ENCODE assay signal across 7 cellular contexts in the genomic region with DNA sequence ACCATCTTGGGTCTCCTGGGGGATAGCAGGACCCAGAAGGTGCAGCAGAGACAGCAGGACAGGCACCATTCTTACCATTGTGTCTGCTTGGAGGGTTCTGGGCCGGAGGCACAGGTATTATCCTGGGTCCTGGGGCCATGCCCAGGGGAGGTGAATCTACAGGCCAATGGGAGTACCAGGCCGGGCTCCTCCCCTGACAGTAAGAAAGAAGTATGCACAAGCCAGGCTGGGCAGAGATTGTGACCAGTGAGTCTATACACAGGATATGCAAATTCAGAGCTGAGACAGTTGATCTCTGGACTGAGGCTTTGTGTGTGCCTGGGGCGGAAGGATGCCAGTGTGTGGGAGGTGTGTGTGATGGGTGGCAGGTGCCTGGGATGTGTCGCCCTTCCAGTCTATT. TPM values are rescaled to one million over a fixed set of nuclear protein-coding genes. Genes with fewer than 3 reads are reported as not detected.
DNase-seq lines count a peak whose midpoint lies in the region; ATAC-seq, FAIRE-seq and TF ChIP-seq lines count a peak whose summit lies in the region.
"Not testable (repeated sequence)": the region's sequence is repeated elsewhere in the genome, so short reads cannot be mapped to it uniquely, and the experiment has no call there.

No MANE protein-coding gene starts in this region.

- H3K9me3 Mint-ChIP-seq in activated naive CD4-positive, alpha-beta T cell treated with anti-CD3 and anti-CD28 coated beads, Interleukin-2, amount 50 U/mL, for 72 hours, result not testable (repeated sequence)

- H3K27me3 ChIP-seq in PC-3 (ENCODE audit: low read length) (peaks cover 12% of the 10 kb centered on the region; the same call in 1 of the 2 replicates), HepG2 (ENCODE audit: control insufficient read depth in 1 of 2, insufficient read depth in 2 of 2, low read length in 2 of 2) (peaks cover 0 to 34% of the 10 kb centered on the region in 2 experiments; a peak in 2 of 5 replicates)

- H3F3A ChIP-seq in PC-3 (ENCODE audit: low read length, unreplicated experiment), result not testable (repeated sequence)

- H3K27ac ChIP-seq in PC-3 (ENCODE audit: low read length); HepG2 (ENCODE audit: extremely low read length, insufficient read depth, low read length): not testable (repeated sequence)

- not testable (repeated sequence) for H3K4me1 ChIP-seq in PC-3 (ENCODE audit: insufficient read depth, low read length)
- H3K4me1 ChIP-seq in HepG2 (ENCODE audit: insufficient read depth, low read length), result peaks cover 17% of the 10 kb centered on the region

- CTCF ChIA-PET in PC-3 (lab: Charles Lee), result interaction anchor here (0.5 to 1.3 kb wide), 3 partner anchors 26 to 104 kb away, joined by 4 read pairs; no protein-coding TSS in a partner anchor
- CTCF ChIA-PET in HepG2 (lab: Yijun Ruan, JAX; ENCODE audit: low intra/inter-chr PET ratio, low total read pairs), result not testable (repeated sequence)

- H3K4me2 ChIP-seq in PC-3 (ENCODE audit: low read length), result not testable (repeated sequence)
- H3K4me2 ChIP-seq in HepG2 (ENCODE audit: low read depth, low read length), result peak overlapping the region; percentile 71

- H3K79me2 ChIP-seq in PC-3 (ENCODE audit: low read length); HepG2 (ENCODE audit: insufficient read depth, low read length): not testable (repeated sequence)

- TF ChIP-seq RAD21 in HepG2 (CRISPR knock-in tag; IDR thresholded peaks at IDR 0.05), result not testable (repeated sequence)

- ATAC-seq in GM18517 (IDR thresholded peaks at IDR 0.05; ENCODE audit: unreplicated experiment) (peak; percentile 94), GM19438 (IDR thresholded peaks at IDR 0.05; ENCODE audit: low read depth, unreplicated experiment) (peak; percentile 54), HG02885 (IDR thresholded peaks at IDR 0.05; ENCODE audit: poor library complexity, unreplicated experiment) (peak; percentile 87), HG03469 (IDR thresholded peaks at IDR 0.05; ENCODE audit: unreplicated experiment) (peak; percentile 91), PC-3 (peak; percentile 44), HepG2 (peak; percentile 96)
- ATAC-seq in activated naive CD4-positive, alpha-beta T cell treated with anti-CD3 and anti-CD28 coated beads, Interleukin-2, amount 50 U/mL, for 72 hours, result peak; percentile 70 to 86

- not testable (repeated sequence) for H3K9me2 ChIP-seq in PC-3 (replicated peaks; ENCODE audit: low read length)

- TF ChIP-seq POLR2A in HepG2 (IDR thresholded peaks at IDR 0.05; ENCODE audit: insufficient read depth in 1 of 2, low read depth in 2 of 2, low read length in 2 of 2), result not testable (repeated sequence)

- H2AFZ ChIP-seq in PC-3 (ENCODE audit: low read length); HepG2 (ENCODE audit: low read length): not testable (repeated sequence)

- H3K27ac Mint-ChIP-seq in activated naive CD4-positive, alpha-beta T cell treated with anti-CD3 and anti-CD28 coated beads, Interleukin-2, amount 50 U/mL, for 72 hours, result not testable (repeated sequence)

- BruUV-seq in PC-3 (replicated peaks; lab: Mats Ljungman, UMichigan); HepG2 (replicated peaks; lab: Mats Ljungman, UMichigan): not testable (repeated sequence)

- DNase-seq in PC-3; activated naive CD4-positive, alpha-beta T cell treated with anti-CD3 and anti-CD28 coated beads, Interleukin-2, amount 50 U/mL, for 72 hours (ENCODE audit: low spot score in 2 of 2): not testable (repeated sequence)
- peak; percentile 80 for DNase-seq in HepG2 (ENCODE audit: low spot score)

- H3K9me3 ChIP-seq in PC-3 (ENCODE audit: low read length); HepG2 (ENCODE audit: low read length): not testable (repeated sequence)

- TF ChIP-seq CTCF in PC-3 (conservative IDR thresholded peaks at IDR 0.05; ENCODE audit: low read depth, low read length); HepG2 (CRISPR knock-in tag; IDR thresholded peaks at IDR 0.05): not testable (repeated sequence)

- not testable (repeated sequence) for TF ChIP-seq EP300 in HepG2 (IDR thresholded peaks at IDR 0.05; ENCODE audit: low read depth in 2 of 2, low read length in 2 of 2); HepG2 (CRISPR knock-in tag; IDR thresholded peaks at IDR 0.05; ENCODE audit: borderline replicate concordance)

- not testable (repeated sequence) for H3K4me3 ChIP-seq in PC-3 (ENCODE audit: low read length)
- peak overlapping the region in 2 of 3 experiments; percentile 37 to 46; a peak in 3 of 6 replicates for H3K4me3 ChIP-seq in HepG2 (replicated peaks in 1 of 3; ENCODE audit: insufficient read depth in 1 of 3, low read depth in 2 of 3, low read length in 3 of 3)

- POLR2A ChIA-PET in PC-3 (lab: Charles Lee; ENCODE audit: unreplicated experiment), result not testable (repeated sequence)
- POLR2A ChIA-PET in HepG2 (lab: Yijun Ruan, JAX), result interaction anchor here (0.7 to 2.1 kb wide), 5 partner anchors 18 to 1309 kb away, joined by 3 to 16 read pairs (median 4); a partner anchor contains a TSS

- H3K36me3 ChIP-seq in PC-3 (ENCODE audit: low read depth, low read length); HepG2 (replicated peaks in 1 of 2; ENCODE audit: control insufficient read depth in 1 of 2, insufficient read depth in 2 of 2, low read length in 2 of 2): not testable (repeated sequence)

- intact Hi-C loops in PC-3 (cut with micrococcal nuclease); HepG2 (cut with micrococcal nuclease; ENCODE audit: unreplicated experiment): not testable (repeated sequence)

- FAIRE-seq in HepG2 (lab: Jason Lieb, UNC), result peak; percentile 88

- not testable (repeated sequence) for H4K20me1 ChIP-seq in PC-3 (ENCODE audit: low read length); HepG2 (ENCODE audit: insufficient read depth, low read length)

- H3K9ac ChIP-seq in PC-3 (ENCODE audit: low read length); HepG2 (ENCODE audit: insufficient read depth, low read depth, low read length): not testable (repeated sequence)

- not testable (repeated sequence) for H3K36me3 Mint-ChIP-seq in activated naive CD4-positive, alpha-beta T cell treated with anti-CD3 and anti-CD28 coated beads, Interleukin-2, amount 50 U/mL, for 72 hours

- in situ Hi-C loops in HepG2 (cut with HindIII; ENCODE audit: extremely low pct_ligation_motif_present, low pct_unique_long_range_greater_than_20kb), result loop anchor here (5.0 to 25.0 kb wide), 3 partner anchors 147 to 1307 kb away; a partner anchor contains a TSS

- 0% methylated on average over 3 of the region's 4 CpGs for WGBS in HepG2 (ENCODE audit: low lambda C conversion rate)

RNA-seq across cellular contexts. Expression of a gene that starts 31.9 kb away (rescaled TPM):
- 27.1 and 32.8 TPM in 2 replicates for total RNA-seq in PC-3 (2014; rRNA removed)
- total RNA-seq in activated naive CD4-positive, alpha-beta T cell treated with anti-CD3 and anti-CD28 coated beads, Interleukin-2, amount 50 U/mL, for 72 hours, result 1 to 10 TPM; 2.9 to 6.2 TPM
- 14.5 and 16.5 TPM in 2 replicates for total RNA-seq in HepG2 (2016; rRNA removed; fragmentation: Illumina TruSeq; extraction: Trizol)
- total RNA-seq in HepG2 (2016; cell fraction: cytosol; rRNA removed; fragmentation: Illumina TruSeq; extraction: Trizol; ENCODE audit: low read depth), result 23.5 and 27.8 TPM in 2 replicates
- total RNA-seq in HepG2 (2016; cell fraction: insoluble cytoplasmic fraction; rRNA removed; fragmentation: Illumina TruSeq; extraction: Trizol), result 13.0 and 17.6 TPM in 2 replicates
- 24.7 and 29.0 TPM in 2 replicates for total RNA-seq in HepG2 (2016; cell fraction: membrane; rRNA removed; fragmentation: Illumina TruSeq; extraction: Trizol)
- total RNA-seq in HepG2 (2016; cell fraction: nucleus; rRNA removed; fragmentation: Illumina TruSeq; extraction: Trizol), result 5.5 and 6.0 TPM in 2 replicates
- 7.8 and 8.9 TPM in 2 replicates for polyA plus RNA-seq in HepG2 (2011; rRNA removed)
- polyA plus RNA-seq in HepG2 (2011; cell fraction: cytosol; rRNA removed), result 7.0 and 7.1 TPM in 2 replicates
- polyA plus RNA-seq in HepG2 (2011; cell fraction: nucleus; rRNA removed), result 1.8 and 2.0 TPM in 2 replicates
- polyA plus RNA-seq in HepG2 (2012), result 4.7 and 5.5 TPM in 2 replicates
- 46.8 and 53.1 TPM in 2 replicates for polyA plus RNA-seq in HepG2 (2016; cell fraction: cytosol; fragmentation: Illumina TruSeq; extraction: Trizol; ENCODE audit: low read depth)
- 22.9 and 25.9 TPM in 2 replicates for polyA plus RNA-seq in HepG2 (2016; cell fraction: insoluble cytoplasmic fraction; fragmentation: Illumina TruSeq; extraction: Trizol; ENCODE audit: low read depth)
- 35.2 and 39.0 TPM in 2 replicates for polyA plus RNA-seq in HepG2 (2016; cell fraction: membrane; fragmentation: Illumina TruSeq; extraction: Trizol; ENCODE audit: low read depth)
- 9.2 and 9.7 TPM in 2 replicates for polyA plus RNA-seq in HepG2 (2016; cell fraction: nucleus; fragmentation: Illumina TruSeq; extraction: Trizol; ENCODE audit: insufficient read depth, low read depth)
- polyA minus RNA-seq in HepG2 (2011; rRNA and poly(A)+ RNA removed; ENCODE audit: low replicate concordance), result 5.5 and 32.8 TPM in 2 replicates
- 4.2 and 5.5 TPM in 2 replicates for polyA minus RNA-seq in HepG2 (2011; cell fraction: cytosol; rRNA and poly(A)+ RNA removed)
- polyA minus RNA-seq in HepG2 (2011; cell fraction: nucleus; rRNA and poly(A)+ RNA removed), result 3.0 and 3.7 TPM in 2 replicates

RNA-seq across cellular contexts. Expression of a gene that starts 44.8 kb away (rescaled TPM):
- total RNA-seq in PC-3 (2014; rRNA removed) (146 and 199 TPM in 2 replicates), HepG2 (2016; rRNA removed; fragmentation: Illumina TruSeq; extraction: Trizol) (97.5 and 122 TPM in 2 replicates)
- total RNA-seq in activated naive CD4-positive, alpha-beta T cell treated with anti-CD3 and anti-CD28 coated beads, Interleukin-2, amount 50 U/mL, for 72 hours, result 10 to 100 TPM; 70.0 to 74.8 TPM
- total RNA-seq in HepG2 (2016; cell fraction: cytosol; rRNA removed; fragmentation: Illumina TruSeq; extraction: Trizol; ENCODE audit: low read depth), result 100 and 125 TPM in 2 replicates
- total RNA-seq in HepG2 (2016; cell fraction: insoluble cytoplasmic fraction; rRNA removed; fragmentation: Illumina TruSeq; extraction: Trizol), result 102 and 131 TPM in 2 replicates
- 121 and 149 TPM in 2 replicates for total RNA-seq in HepG2 (2016; cell fraction: membrane; rRNA removed; fragmentation: Illumina TruSeq; extraction: Trizol)
- 45.4 and 52.1 TPM in 2 replicates for total RNA-seq in HepG2 (2016; cell fraction: nucleus; rRNA removed; fragmentation: Illumina TruSeq; extraction: Trizol)
- polyA plus RNA-seq in HepG2 (2011; rRNA removed), result 97.5 and 101 TPM in 2 replicates
- polyA plus RNA-seq in HepG2 (2011; cell fraction: cytosol; rRNA removed), result 160 and 210 TPM in 2 replicates
- polyA plus RNA-seq in HepG2 (2011; cell fraction: nucleus; rRNA removed), result 129 and 133 TPM in 2 replicates
- 51.7 and 63.6 TPM in 2 replicates for polyA plus RNA-seq in HepG2 (2012)
- polyA plus RNA-seq in HepG2 (2016; cell fraction: cytosol; fragmentation: Illumina TruSeq; extraction: Trizol; ENCODE audit: low read depth), result 123 and 156 TPM in 2 replicates
- polyA plus RNA-seq in HepG2 (2016; cell fraction: insoluble cytoplasmic fraction; fragmentation: Illumina TruSeq; extraction: Trizol; ENCODE audit: low read depth), result 123 and 128 TPM in 2 replicates
- polyA plus RNA-seq in HepG2 (2016; cell fraction: membrane; fragmentation: Illumina TruSeq; extraction: Trizol; ENCODE audit: low read depth), result 120 and 131 TPM in 2 replicates
- polyA plus RNA-seq in HepG2 (2016; cell fraction: nucleus; fragmentation: Illumina TruSeq; extraction: Trizol; ENCODE audit: insufficient read depth, low read depth), result 87.9 and 91.1 TPM in 2 replicates
- 39.1 and 61.0 TPM in 2 replicates for polyA minus RNA-seq in HepG2 (2011; rRNA and poly(A)+ RNA removed; ENCODE audit: low replicate concordance)
- 19.9 and 20.4 TPM in 2 replicates for polyA minus RNA-seq in HepG2 (2011; cell fraction: cytosol; rRNA and poly(A)+ RNA removed)
- polyA minus RNA-seq in HepG2 (2011; cell fraction: nucleus; rRNA and poly(A)+ RNA removed), result 35.4 and 38.3 TPM in 2 replicates

RNA-seq across cellular contexts. Expression of a gene that starts 52.1 kb away (rescaled TPM):
- total RNA-seq in PC-3 (2014; rRNA removed) (6.7 and 9.9 TPM in 2 replicates), HepG2 (2016; rRNA removed; fragmentation: Illumina TruSeq; extraction: Trizol) (2.2 and 7.1 TPM in 2 replicates)
- total RNA-seq in activated naive CD4-positive, alpha-beta T cell treated with anti-CD3 and anti-CD28 coated beads, Interleukin-2, amount 50 U/mL, for 72 hours, result 10 to 100 TPM; 17.3 to 26.1 TPM
- 1.6 and 1.9 TPM in 2 replicates for total RNA-seq in HepG2 (2016; cell fraction: cytosol; rRNA removed; fragmentation: Illumina TruSeq; extraction: Trizol; ENCODE audit: low read depth)
- 1.7 and 7.0 TPM in 2 replicates for total RNA-seq in HepG2 (2016; cell fraction: insoluble cytoplasmic fraction; rRNA removed; fragmentation: Illumina TruSeq; extraction: Trizol)
- 2.3 and 3.3 TPM in 2 replicates for total RNA-seq in HepG2 (2016; cell fraction: membrane; rRNA removed; fragmentation: Illumina TruSeq; extraction: Trizol)
- 8.2 and 12.3 TPM in 2 replicates for total RNA-seq in HepG2 (2016; cell fraction: nucleus; rRNA removed; fragmentation: Illumina TruSeq; extraction: Trizol)
- 17.8 and 20.6 TPM in 2 replicates for polyA plus RNA-seq in HepG2 (2011; rRNA removed)
- polyA plus RNA-seq in HepG2 (2011; cell fraction: cytosol; rRNA removed), result 5.9 and 8.1 TPM in 2 replicates
- 79.5 and 89.0 TPM in 2 replicates for polyA plus RNA-seq in HepG2 (2011; cell fraction: nucleus; rRNA removed)
- 7.2 and 11.3 TPM in 2 replicates for polyA plus RNA-seq in HepG2 (2012)
- polyA plus RNA-seq in HepG2 (2016; cell fraction: cytosol; fragmentation: Illumina TruSeq; extraction: Trizol; ENCODE audit: low read depth), result 1.8 and 1.9 TPM in 2 replicates
- polyA plus RNA-seq in HepG2 (2016; cell fraction: insoluble cytoplasmic fraction; fragmentation: Illumina TruSeq; extraction: Trizol; ENCODE audit: low read depth), result 2.5 and 3.3 TPM in 2 replicates
- 2.7 and 4.4 TPM in 2 replicates for polyA plus RNA-seq in HepG2 (2016; cell fraction: membrane; fragmentation: Illumina TruSeq; extraction: Trizol; ENCODE audit: low read depth)
- 36.5 and 40.0 TPM in 2 replicates for polyA plus RNA-seq in HepG2 (2016; cell fraction: nucleus; fragmentation: Illumina TruSeq; extraction: Trizol; ENCODE audit: insufficient read depth, low read depth)
- 15.5 and 16.2 TPM in 2 replicates for polyA minus RNA-seq in HepG2 (2011; rRNA and poly(A)+ RNA removed; ENCODE audit: low replicate concordance)
- 2.0 and 3.3 TPM in 2 replicates for polyA minus RNA-seq in HepG2 (2011; cell fraction: cytosol; rRNA and poly(A)+ RNA removed)
- polyA minus RNA-seq in HepG2 (2011; cell fraction: nucleus; rRNA and poly(A)+ RNA removed), result 18.2 TPM in 2 replicates

Comparison
In these comparisons a context has a peak if more than half of its experiments do, and no peak if none do; other contexts are left out.
1. ATAC-seq: peak in every context shown above with its lines; median percentile 96 in HepG2; 94 in GM18517; 91 in HG03469; 87 in HG02885; 78 in activated naive CD4-positive, alpha-beta T cell treated with anti-CD3 and anti-CD28 coated beads, Interleukin-2, amount 50 U/mL, for 72 hours; 54 in GM19438; 44 in PC-3.